2 cellular contexts compared by ENCODE assay signal in the genomic region with DNA sequence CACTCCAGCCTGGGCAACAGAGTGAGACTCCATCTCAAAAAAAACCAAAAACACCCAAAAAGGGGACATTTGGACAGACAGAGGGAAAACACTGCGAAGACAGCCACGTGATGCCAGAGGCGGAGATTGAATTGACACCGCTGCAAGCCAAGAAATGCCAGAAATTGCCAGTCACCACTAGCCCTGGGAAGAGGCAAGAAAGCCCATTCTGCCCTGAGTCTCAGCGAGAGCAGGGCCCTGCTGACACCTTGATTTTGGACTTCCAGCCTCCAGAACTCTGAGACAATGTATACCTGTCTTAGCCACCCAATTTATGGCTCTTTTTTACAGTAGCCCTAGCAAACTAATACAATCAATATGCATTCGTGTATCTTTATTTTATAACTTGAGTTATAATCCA.
TF ChIP-seq lines count a peak whose summit lies in the region.

No MANE protein-coding gene starts in this region.

TF ChIP-seq in HEK293, 187 proteins besides CTCF, POLR2A, EP300 and RAD21:
- TF ChIP-seq ZNF529 (tag by site-specific recombination; IDR thresholded peaks at IDR 0.05; ENCODE audit: insufficient replicate concordance) (no peak), SP2 (tag by site-specific recombination; IDR thresholded peaks at IDR 0.05) (no peak), ZFP41 (tag by site-specific recombination; IDR thresholded peaks at IDR 0.05; ENCODE audit: borderline replicate concordance) (no peak), ZNF548 (tag by site-specific recombination; IDR thresholded peaks at IDR 0.05) (peak; percentile 97), ZNF350 (tag by site-specific recombination; IDR thresholded peaks at IDR 0.05) (no peak)

TF ChIP-seq in HepG2, 621 proteins besides CTCF, POLR2A, EP300 and RAD21:
- TF ChIP-seq ZFP82 (CRISPR knock-in tag; IDR thresholded peaks at IDR 0.05; ENCODE audit: borderline replicate concordance) (no peak), ZSCAN25 (CRISPR knock-in tag; IDR thresholded peaks at IDR 0.05) (no peak), PITX1 (CRISPR knock-in tag; IDR thresholded peaks at IDR 0.05) (no peak), GTF3A (CRISPR knock-in tag; conservative IDR thresholded peaks at IDR 0.05) (no peak), CHCHD3 (CRISPR knock-in tag; IDR thresholded peaks at IDR 0.05) (no peak), ZNF749 (CRISPR knock-in tag; IDR thresholded peaks at IDR 0.05; ENCODE audit: borderline replicate concordance) (no peak), ZBTB8A (CRISPR knock-in tag; IDR thresholded peaks at IDR 0.05; ENCODE audit: borderline replicate concordance, low read depth) (no peak)
- TF ChIP-seq, protein P1, sequence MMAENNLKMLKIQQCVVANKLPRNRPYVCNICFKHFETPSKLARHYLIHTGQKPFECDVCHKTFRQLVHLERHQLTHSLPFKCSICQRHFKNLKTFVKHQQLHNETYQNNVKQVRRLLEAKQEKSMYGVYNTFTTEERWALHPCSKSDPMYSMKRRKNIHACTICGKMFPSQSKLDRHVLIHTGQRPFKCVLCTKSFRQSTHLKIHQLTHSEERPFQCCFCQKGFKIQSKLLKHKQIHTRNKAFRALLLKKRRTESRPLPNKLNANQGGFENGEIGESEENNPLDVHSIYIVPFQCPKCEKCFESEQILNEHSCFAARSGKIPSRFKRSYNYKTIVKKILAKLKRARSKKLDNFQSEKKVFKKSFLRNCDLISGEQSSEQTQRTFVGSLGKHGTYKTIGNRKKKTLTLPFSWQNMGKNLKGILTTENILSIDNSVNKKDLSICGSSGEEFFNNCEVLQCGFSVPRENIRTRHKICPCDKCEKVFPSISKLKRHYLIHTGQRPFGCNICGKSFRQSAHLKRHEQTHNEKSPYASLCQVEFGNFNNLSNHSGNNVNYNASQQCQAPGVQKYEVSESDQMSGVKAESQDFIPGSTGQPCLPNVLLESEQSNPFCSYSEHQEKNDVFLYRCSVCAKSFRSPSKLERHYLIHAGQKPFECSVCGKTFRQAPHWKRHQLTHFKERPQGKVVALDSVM (CRISPR knock-in tag; IDR thresholded peaks at IDR 0.05), result no peak
- TF ChIP-seq, protein P2, sequence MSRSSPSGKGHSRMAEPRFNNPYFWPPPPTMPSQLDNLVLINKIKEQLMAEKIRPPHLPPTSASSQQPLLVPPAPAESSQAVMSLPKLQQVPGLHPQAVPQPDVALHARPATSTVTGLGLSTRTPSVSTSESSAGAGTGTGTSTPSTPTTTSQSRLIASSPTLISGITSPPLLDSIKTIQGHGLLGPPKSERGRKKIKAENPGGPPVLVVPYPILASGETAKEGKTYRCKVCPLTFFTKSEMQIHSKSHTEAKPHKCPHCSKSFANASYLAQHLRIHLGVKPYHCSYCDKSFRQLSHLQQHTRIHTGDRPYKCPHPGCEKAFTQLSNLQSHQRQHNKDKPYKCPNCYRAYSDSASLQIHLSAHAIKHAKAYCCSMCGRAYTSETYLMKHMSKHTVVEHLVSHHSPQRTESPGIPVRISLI (CRISPR knock-in tag; IDR thresholded peaks at IDR 0.05; ENCODE audit: borderline replicate concordance), result no peak
